Comparison of ENCODE assay signal across 8 cellular contexts in genomic region chr1:37794372-37795339, GRCh38. TPM values are rescaled to one million over a fixed set of nuclear protein-coding genes. Genes with fewer than 3 reads are reported as not detected.
DNase-seq lines count a peak whose midpoint lies in the region; ATAC-seq, FAIRE-seq and TF ChIP-seq lines count a peak whose summit lies in the region.

No MANE protein-coding gene starts in this region.

- intact Hi-C loops in pancreas (cut with DNase I): no loop called here

- H3K4me3 ChIP-seq in AG09309 (ENCODE audit: control insufficient read depth, low read depth, low read length) (peak overlapping the region; percentile 34), pancreas (peak overlapping the region; percentile 37 to 62 (median 51))

- no peaks in the 10 kb centered on the region for H3K27me3 ChIP-seq in pancreas

- FAIRE-seq in pancreas (lab: Jason Lieb, UNC): no peak

- no peaks in the 10 kb centered on the region for H3K9me3 ChIP-seq in pancreas

- DNase-seq in AG09309 (ENCODE audit: low read depth): no peak
- DNase-seq in NCI-H2227 treated with DMSO at 0.1 percent for 48 hours (lab: John Stamatoyannopoulos, UW): peak; percentile 16
- peak; percentile 50 for DNase-seq in ecto neural progenitor cell (ENCODE audit: low spot score)
- DNase-seq in pancreas: peak in 2 of 6 donors; percentile 36 to 80
- no peak for DNase-seq in middle frontal gyrus (ENCODE audit: extremely low spot score, low spot score)
- DNase-seq in MV-4-11 (lab: John Stamatoyannopoulos, UW): no peak

- H3K27ac ChIP-seq in pancreas: no peak overlapping the region

- 15 to 20% methylated on average over 36 to 59 of the region's 59 CpGs for WGBS in pancreas, 2 donors

- peaks cover 0 to 5% (median 0%) of the 10 kb centered on the region in 3 donors for H3K4me1 ChIP-seq in pancreas

- ATAC-seq in GM19025 (IDR thresholded peaks at IDR 0.05; ENCODE audit: low read depth, unreplicated experiment) (peak; percentile 29), pancreas (peak; percentile 8 to 26 (median 12)), HG02623 (IDR thresholded peaks at IDR 0.05; ENCODE audit: unreplicated experiment) (no peak)

- no peaks in the 10 kb centered on the region for H3K36me3 ChIP-seq in pancreas

- TF ChIP-seq CTCF in AG09309 (IDR thresholded peaks at IDR 0.05; ENCODE audit: control insufficient read depth, insufficient read depth, low read depth, low read length, missing control alignments) (peak; percentile 13), pancreas (IDR thresholded peaks at IDR 0.05) (no peak)

RNA-seq across cellular contexts. Expression of gene MANEAL, which starts 1.0 kb away (rescaled TPM):
- 1 to 10 TPM; 4.4 to 8.2 (median 6.7) TPM for total RNA-seq in pancreas
- 10 to 100 TPM in 1 of 2 donors, 1 to 10 TPM in 1; 4.3 to 10.3 TPM for polyA plus RNA-seq in pancreas

RNA-seq across cellular contexts. Expression of gene C1orf122, which starts 12.9 kb away (rescaled TPM):
- 10 to 100 TPM; 18.2 to 26.9 (median 23.1) TPM for total RNA-seq in pancreas
- polyA plus RNA-seq in pancreas: 10 to 100 TPM; 33.1 to 46.1 TPM

RNA-seq across cellular contexts. Expression of gene YRDC, which starts 13.4 kb away (rescaled TPM):
- total RNA-seq in pancreas: 10 to 100 TPM in 1 of 6 donors, 1 to 10 TPM in 5; 5.2 to 11.9 (median 6.2) TPM
- 1 to 10 TPM; 4.8 to 9.3 TPM for polyA plus RNA-seq in pancreas

RNA-seq across cellular contexts. Expression of gene EPHA10, which starts 29.7 kb away (rescaled TPM):
- 1 to 10 TPM; 1.7 to 3.8 (median 1.9) TPM for total RNA-seq in pancreas
- polyA plus RNA-seq in pancreas: 1 to 10 TPM; 2.2 to 2.7 TPM

Comparison
In these comparisons a context has a peak if more than half of its experiments do, and no peak if none do; other contexts are left out.
1. DNase-seq: peak in NCI-H2227 treated with DMSO at 0.1 percent for 48 hours (single experiment) and ecto neural progenitor cell (single experiment); none in AG09309 (single experiment), middle frontal gyrus (single experiment) and MV-4-11 (single experiment).